19 cellular contexts compared by ENCODE assay signal in genomic region chr2:219828127-219828526, GRCh38.
DNase-seq lines count a peak whose midpoint lies in the region; ATAC-seq and TF ChIP-seq lines count a peak whose summit lies in the region.
"Had no signal": no experiment of that assay in that cellular context is flagged by ENCODE, and none has a peak within 500 bp of the region (broad histone marks: within the 10 kb centered on the region; RNA-seq: fewer than 3 reads in every experiment).

No MANE protein-coding gene starts in this region.

- H3K36me3 ChIP-seq in GM23338 (ENCODE audit: insufficient read depth) (no peaks in the 10 kb centered on the region; the same call in 1 of the 2 replicates), esophagus muscularis mucosa (no peaks in the 10 kb centered on the region), mucosa of descending colon (ENCODE audit: low read depth) (no peaks in the 10 kb centered on the region)
- H3K36me3 ChIP-seq: BLaER1, HAP-1 had no signal

- 0 out of 2 replicates have a peak overlapping the region, but pooled peaks have one; percentile 23 for H2AFZ ChIP-seq in GM23338

- TF ChIP-seq CTCF in GM23338 (conservative IDR thresholded peaks at IDR 0.05; ENCODE audit: low read depth in 2 of 2) = no peak
- no peak for TF ChIP-seq CTCF in esophagus muscularis mucosa (IDR thresholded peaks at IDR 0.05)
- TF ChIP-seq CTCF in mucosa of descending colon (IDR thresholded peaks at IDR 0.05) = no peak

- TF ChIP-seq POLR2A in esophagus muscularis mucosa (IDR thresholded peaks at IDR 0.05; ENCODE audit: low read depth) = no peak

- H3K27ac Mint-ChIP-seq in activated CD4-positive, alpha-beta T cell treated with anti-CD3 and anti-CD28 coated beads, Interleukin-2, amount 10 ng/mL, durations not matched to agents 24 days and 14 days = no peak overlapping the region
- no peak overlapping the region for H3K27ac Mint-ChIP-seq in activated CD4-positive, alpha-beta T cell treated with anti-CD3 and anti-CD28 coated beads, Interleukin-2, amount 10 ng/mL, durations not matched to agents 7 days and 5 days
- H3K27ac Mint-ChIP-seq in GM23338 = no peak overlapping the region
- H3K27ac Mint-ChIP-seq: CD4-positive, CD25-positive, alpha-beta regulatory T cell; CD8-positive, alpha-beta T cell had no signal

- no peaks in the 10 kb centered on the region for H3K27me3 ChIP-seq in GM23338 (ENCODE audit: insufficient read depth)
- H3K27me3 ChIP-seq in esophagus muscularis mucosa = no peaks in the 10 kb centered on the region
- H3K27me3 ChIP-seq: BLaER1 had no signal

- H3K4me1 Mint-ChIP-seq in activated CD4-positive, alpha-beta T cell treated with anti-CD3 and anti-CD28 coated beads, Interleukin-2, amount 10 ng/mL, durations not matched to agents 24 days and 14 days = no peaks in the 10 kb centered on the region
- no peaks in the 10 kb centered on the region for H3K4me1 Mint-ChIP-seq in activated CD4-positive, alpha-beta T cell treated with anti-CD3 and anti-CD28 coated beads, Interleukin-2, amount 10 ng/mL, durations not matched to agents 7 days and 5 days
- no peaks in the 10 kb centered on the region for H3K4me1 Mint-ChIP-seq in GM23338
- H3K4me1 Mint-ChIP-seq: CD4-positive, CD25-positive, alpha-beta regulatory T cell had no signal

- TF ChIP-seq EP300 in esophagus muscularis mucosa (IDR thresholded peaks at IDR 0.05) = no peak

- WGBS in esophagus muscularis mucosa = 80% methylated on average over 3 of the region's 5 CpGs

- no peak overlapping the region for H3K27ac ChIP-seq in GM23338 (ENCODE audit: low read depth)
- H3K27ac ChIP-seq in esophagus muscularis mucosa (replicated peaks in 1 of 4) = no peak overlapping the region
- H3K27ac ChIP-seq: A549, BLaER1, C4-2B had no signal

- H3K27me3 Mint-ChIP-seq in activated CD4-positive, alpha-beta T cell treated with anti-CD3 and anti-CD28 coated beads, Interleukin-2, amount 10 ng/mL, durations not matched to agents 24 days and 14 days = no peaks in the 10 kb centered on the region
- no peaks in the 10 kb centered on the region for H3K27me3 Mint-ChIP-seq in activated CD4-positive, alpha-beta T cell treated with anti-CD3 and anti-CD28 coated beads, Interleukin-2, amount 10 ng/mL, durations not matched to agents 7 days and 5 days
- H3K27me3 Mint-ChIP-seq in GM23338 (ENCODE audit: insufficient read depth, low read depth, poor library complexity) = no peaks in the 10 kb centered on the region

- ATAC-seq in GM23338 = no peak
- no peak for ATAC-seq in GM18907 (IDR thresholded peaks at IDR 0.05; ENCODE audit: unreplicated experiment)
- ATAC-seq in mucosa of descending colon = no peak
- ATAC-seq: A549; CD8-positive, alpha-beta T cell had no signal

- no peaks in the 10 kb centered on the region for H4K20me1 ChIP-seq in GM23338 (replicated peaks; ENCODE audit: insufficient read depth)
- H4K20me1 ChIP-seq: BLaER1 had no signal

- H3K4me3 Mint-ChIP-seq in activated CD4-positive, alpha-beta T cell treated with anti-CD3 and anti-CD28 coated beads, Interleukin-2, amount 10 ng/mL, durations not matched to agents 24 days and 14 days = no peak overlapping the region
- H3K4me3 Mint-ChIP-seq in activated CD4-positive, alpha-beta T cell treated with anti-CD3 and anti-CD28 coated beads, Interleukin-2, amount 10 ng/mL, durations not matched to agents 7 days and 5 days = no peak overlapping the region
- H3K4me3 Mint-ChIP-seq in GM23338 = no peak overlapping the region
- H3K4me3 Mint-ChIP-seq: CD4-positive, CD25-positive, alpha-beta regulatory T cell; CD8-positive, alpha-beta T cell had no signal

- intact Hi-C loops in activated CD4-positive, alpha-beta T cell treated with anti-CD3 and anti-CD28 coated beads, Interleukin-2, amount 10 ng/mL, durations not matched to agents 24 days and 14 days (cut with micrococcal nuclease) = no loop called here
- intact Hi-C loops in esophagus muscularis mucosa (cut with DNase I) = no loop called here
- intact Hi-C loops in mucosa of descending colon (cut with DNase I, micrococcal nuclease) = no loop called here

- no peaks in the 10 kb centered on the region for H3K79me2 ChIP-seq in GM23338 (replicated peaks; ENCODE audit: insufficient read depth)

- no peaks in the 10 kb centered on the region for H3K4me1 ChIP-seq in GM23338 (ENCODE audit: insufficient read depth)
- H3K4me1 ChIP-seq in esophagus muscularis mucosa = no peaks in the 10 kb centered on the region
- no peaks in the 10 kb centered on the region for H3K4me1 ChIP-seq in mucosa of descending colon (ENCODE audit: low read depth)
- H3K4me1 ChIP-seq: A549, Caco-2, HAP-1 had no signal

- H3K9me3 ChIP-seq in esophagus muscularis mucosa (no peaks in the 10 kb centered on the region), mucosa of descending colon (no peaks in the 10 kb centered on the region)
- H3K9me3 ChIP-seq: A549, BLaER1, Caco-2, HAP-1 had no signal

- POLR2A ChIA-PET in activated CD4-positive, alpha-beta T cell treated with anti-CD3 and anti-CD28 coated beads, Interleukin-2, amount 10 ng/mL, durations not matched to agents 7 days and 5 days (lab: Charles Lee) = no interaction called here

- H3K4me2 ChIP-seq in GM23338 = no peak overlapping the region
- H3K4me2 ChIP-seq: A549, BLaER1 had no signal

- H3K4me3 ChIP-seq in GM23338 (no peak overlapping the region), esophagus muscularis mucosa (no peak overlapping the region), mucosa of descending colon (no peak overlapping the region)
- H3K4me3 ChIP-seq: A549, BLaER1, HAP-1 had no signal

- DNase-seq in activated CD4-positive, alpha-beta T cell treated with anti-CD3 and anti-CD28 coated beads, Interleukin-2, amount 10 ng/mL, durations not matched to agents 24 days and 14 days = peak; percentile 35
- no peak for DNase-seq in activated CD4-positive, alpha-beta T cell treated with anti-CD3 and anti-CD28 coated beads, Interleukin-2, amount 10 ng/mL, durations not matched to agents 7 days and 5 days
- DNase-seq in GM23338 (ENCODE audit: low spot score) = no peak
- DNase-seq in esophagus muscularis mucosa (ENCODE audit: extremely low spot score) = peak; percentile 91
- no peak for DNase-seq in RKO (ENCODE audit: low spot score)
- DNase-seq in mucosa of descending colon = no peak
- DNase-seq: 8988T; ACHN; Caco-2; CD4-positive, CD25-positive, alpha-beta regulatory T cell; CD8-positive, alpha-beta T cell; DMS153; DND-41; GOT3 had no signal

- no peaks in the 10 kb centered on the region; the same call in 1 of the 2 replicates for H3K9me2 ChIP-seq in GM23338 (ENCODE audit: insufficient read depth)

- no peaks in the 10 kb centered on the region for H3F3A ChIP-seq in GM23338 (replicated peaks; ENCODE audit: low read depth)

- CTCF ChIA-PET in activated CD4-positive, alpha-beta T cell treated with anti-CD3 and anti-CD28 coated beads, Interleukin-2, amount 10 ng/mL, durations not matched to agents 7 days and 5 days (lab: Charles Lee) = no interaction called here

- H3K36me3 Mint-ChIP-seq in activated CD4-positive, alpha-beta T cell treated with anti-CD3 and anti-CD28 coated beads, Interleukin-2, amount 10 ng/mL, durations not matched to agents 24 days and 14 days (ENCODE audit: low read depth) = no peaks in the 10 kb centered on the region
- no peaks in the 10 kb centered on the region for H3K36me3 Mint-ChIP-seq in activated CD4-positive, alpha-beta T cell treated with anti-CD3 and anti-CD28 coated beads, Interleukin-2, amount 10 ng/mL, durations not matched to agents 7 days and 5 days (ENCODE audit: low read depth)
- H3K36me3 Mint-ChIP-seq in GM23338 (ENCODE audit: low read depth) = no peaks in the 10 kb centered on the region
- H3K36me3 Mint-ChIP-seq: CD4-positive, CD25-positive, alpha-beta regulatory T cell; CD8-positive, alpha-beta T cell had no signal

- H3K9me3 Mint-ChIP-seq in activated CD4-positive, alpha-beta T cell treated with anti-CD3 and anti-CD28 coated beads, Interleukin-2, amount 10 ng/mL, durations not matched to agents 24 days and 14 days = no peaks in the 10 kb centered on the region
- H3K9me3 Mint-ChIP-seq in activated CD4-positive, alpha-beta T cell treated with anti-CD3 and anti-CD28 coated beads, Interleukin-2, amount 10 ng/mL, durations not matched to agents 7 days and 5 days = no peaks in the 10 kb centered on the region
- no peaks in the 10 kb centered on the region for H3K9me3 Mint-ChIP-seq in GM23338
- H3K9me3 Mint-ChIP-seq: CD8-positive, alpha-beta T cell had no signal

TF ChIP-seq in GM23338, 12 proteins besides CTCF, POLR2A, EP300 and RAD21 (continues in another document):
- TF ChIP-seq EZH2 (IDR thresholded peaks at IDR 0.05; ENCODE audit: low read depth, unreplicated experiment) = no peak
- TF ChIP-seq ETS1 (IDR thresholded peaks at IDR 0.05) = no peak
- TF ChIP-seq POLR2AphosphoS5 (IDR thresholded peaks at IDR 0.05; ENCODE audit: low read depth) = no peak
- no peak for TF ChIP-seq NANOG (IDR thresholded peaks at IDR 0.05; ENCODE audit: borderline replicate concordance)
- no peak for TF ChIP-seq CREB1 (CRISPR knock-in tag; IDR thresholded peaks at IDR 0.05; ENCODE audit: low read depth)
- no peak for TF ChIP-seq EZH2phosphoT487 (IDR thresholded peaks at IDR 0.05; ENCODE audit: unreplicated experiment)
- TF ChIP-seq STAT1 (IDR thresholded peaks at IDR 0.05; ENCODE audit: unreplicated experiment) = no peak

Comparison
In these comparisons a context has a peak if more than half of its experiments do, and no peak if none do; other contexts are left out.
1. DNase-seq: peak in activated CD4-positive, alpha-beta T cell treated with anti-CD3 and anti-CD28 coated beads, Interleukin-2, amount 10 ng/mL, durations not matched to agents 24 days and 14 days (single experiment) and esophagus muscularis mucosa (single experiment); none in activated CD4-positive, alpha-beta T cell treated with anti-CD3 and anti-CD28 coated beads, Interleukin-2, amount 10 ng/mL, durations not matched to agents 7 days and 5 days (single experiment), GM23338 (single experiment), RKO (single experiment) and mucosa of descending colon (0 of 3).